23 cellular contexts compared by ENCODE assay signal in the genomic region with DNA sequence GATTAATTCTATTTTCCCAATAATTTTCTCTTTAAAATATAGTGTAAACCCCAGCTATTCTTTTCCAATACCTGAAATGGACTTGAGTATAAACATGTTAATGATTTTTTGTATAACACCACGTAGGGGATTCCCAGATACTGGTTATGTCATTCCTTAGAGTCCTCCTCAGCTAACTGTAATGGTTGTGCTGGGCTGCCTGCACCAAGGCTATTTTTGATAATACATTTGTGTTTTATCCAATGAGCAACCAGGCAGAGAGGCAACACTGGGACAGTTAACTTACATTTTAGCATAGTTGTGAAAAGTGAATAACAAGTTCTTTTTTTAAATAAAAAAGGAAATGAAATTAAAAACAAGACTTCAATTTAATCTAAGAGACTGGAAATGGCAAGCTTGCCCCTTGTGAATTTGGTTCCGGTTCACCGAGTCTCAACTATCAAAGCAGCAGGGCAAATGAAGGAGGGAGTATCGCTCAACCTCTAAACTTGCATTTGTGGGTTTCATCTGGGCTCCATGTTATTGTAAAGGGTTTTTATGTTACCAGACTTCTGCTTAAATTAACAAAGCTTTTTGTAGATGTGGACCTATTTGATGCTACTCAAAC.
"Had no signal": no experiment of that assay in that cellular context is flagged by ENCODE, and none has a peak within 500 bp of the region (broad histone marks: within the 10 kb centered on the region; RNA-seq: fewer than 3 reads in every experiment).

No MANE protein-coding gene starts in this region.

- H3K27me3 ChIP-seq: dorsolateral prefrontal cortex, neural progenitor cell, right atrium auricular region, stomach had no signal

- H3K36me3 ChIP-seq: left ventricle myocardium inferior, neural progenitor cell, right atrium auricular region, stomach had no signal

- H3K4me2 ChIP-seq: neural progenitor cell had no signal

- DNase-seq: activated CD4-positive, alpha-beta T cell treated with anti-CD3 and anti-CD28 coated beads, Interleukin-2, amount 10 ng/mL, durations not matched to agents 7 days and 5 days; activated CD8-positive, alpha-beta memory T cell treated with anti-CD3 and anti-CD28 coated beads, Interleukin-2, amount 50 U/mL, for 4 hours; activated effector memory CD4-positive, alpha-beta T cell treated with Interleukin-2 at 50 U/mL for 16 hours; activated naive CD4-positive, alpha-beta T cell treated with anti-CD3 and anti-CD28 coated beads, Interleukin-2, amount 10 ng/mL, durations not matched to agents 7 days and 5 days; activated naive CD8-positive, alpha-beta T cell treated with anti-CD3 and anti-CD28 coated beads, Interleukin-2, amount 50 U/mL, for 24 hours; activated T-cell treated with anti-CD3 and anti-CD28 coated beads, Interleukin-2, amount 50 U/mL, for 48 hours; anterior cingulate cortex; caudate nucleus; dorsolateral prefrontal cortex; endodermal cell; foreskin melanocyte; head of caudate nucleus; left ventricle myocardium inferior; naive thymus-derived CD4-positive, alpha-beta T cell; stomach; T1000 had no signal

- H3K4me1 Mint-ChIP-seq: endodermal cell had no signal

- H3K27ac Mint-ChIP-seq: activated CD4-positive, alpha-beta T cell treated with anti-CD3 and anti-CD28 coated beads, Interleukin-2, amount 10 ng/mL, durations not matched to agents 7 days and 5 days; activated naive CD4-positive, alpha-beta T cell treated with anti-CD3 and anti-CD28 coated beads, Interleukin-2, amount 10 ng/mL, durations not matched to agents 7 days and 5 days; activated naive CD8-positive, alpha-beta T cell treated with anti-CD3 and anti-CD28 coated beads, Interleukin-2, amount 50 U/mL, for 24 hours; brain; endodermal cell; naive thymus-derived CD4-positive, alpha-beta T cell; neural progenitor cell; progenitor cell of endocrine pancreas; type B pancreatic cell had no signal

- H3K36me3 Mint-ChIP-seq: activated naive CD4-positive, alpha-beta T cell treated with anti-CD3 and anti-CD28 coated beads, Interleukin-2, amount 10 ng/mL, durations not matched to agents 7 days and 5 days; brain; naive thymus-derived CD4-positive, alpha-beta T cell; neural progenitor cell; type B pancreatic cell had no signal

- H3K4me1 ChIP-seq: left ventricle myocardium inferior, neural progenitor cell, right atrium auricular region, stomach had no signal

- H3K27ac ChIP-seq: dorsolateral prefrontal cortex, epithelial cell of prostate, left ventricle myocardium inferior, neural progenitor cell, right atrium auricular region, stomach had no signal

- H3K27me3 Mint-ChIP-seq: activated naive CD8-positive, alpha-beta T cell treated with anti-CD3 and anti-CD28 coated beads, Interleukin-2, amount 50 U/mL, for 24 hours; type B pancreatic cell had no signal

- H3K4me3 ChIP-seq: dorsolateral prefrontal cortex, left ventricle myocardium inferior, neural progenitor cell, right atrium auricular region, stomach had no signal

- H3K4me3 Mint-ChIP-seq: activated CD4-positive, alpha-beta T cell treated with anti-CD3 and anti-CD28 coated beads, Interleukin-2, amount 10 ng/mL, durations not matched to agents 7 days and 5 days; activated naive CD4-positive, alpha-beta T cell treated with anti-CD3 and anti-CD28 coated beads, Interleukin-2, amount 10 ng/mL, durations not matched to agents 7 days and 5 days; activated naive CD8-positive, alpha-beta T cell treated with anti-CD3 and anti-CD28 coated beads, Interleukin-2, amount 50 U/mL, for 24 hours; brain; endodermal cell; naive thymus-derived CD4-positive, alpha-beta T cell; neural progenitor cell; type B pancreatic cell had no signal

- H3K9me3 Mint-ChIP-seq: activated CD4-positive, alpha-beta T cell treated with anti-CD3 and anti-CD28 coated beads, Interleukin-2, amount 10 ng/mL, durations not matched to agents 7 days and 5 days; activated naive CD4-positive, alpha-beta T cell treated with anti-CD3 and anti-CD28 coated beads, Interleukin-2, amount 10 ng/mL, durations not matched to agents 7 days and 5 days; activated naive CD8-positive, alpha-beta T cell treated with anti-CD3 and anti-CD28 coated beads, Interleukin-2, amount 50 U/mL, for 24 hours; brain; endodermal cell; naive thymus-derived CD4-positive, alpha-beta T cell; neural progenitor cell; type B pancreatic cell had no signal

- ATAC-seq: activated CD4-positive, CD25-positive, alpha-beta regulatory T cell treated with anti-CD3 and anti-CD28 coated beads, Interleukin-2, amount 50 U/mL, for 24 hours; activated naive CD8-positive, alpha-beta T cell treated with anti-CD3 and anti-CD28 coated beads, Interleukin-2, amount 50 U/mL, for 24 hours; naive thymus-derived CD4-positive, alpha-beta T cell had no signal

- H2AFZ ChIP-seq: neural progenitor cell had no signal

- H3K9me3 ChIP-seq: left ventricle myocardium inferior, right atrium auricular region, stomach had no signal
